ENCODE assay signal across 10 cellular contexts in the genomic region with DNA sequence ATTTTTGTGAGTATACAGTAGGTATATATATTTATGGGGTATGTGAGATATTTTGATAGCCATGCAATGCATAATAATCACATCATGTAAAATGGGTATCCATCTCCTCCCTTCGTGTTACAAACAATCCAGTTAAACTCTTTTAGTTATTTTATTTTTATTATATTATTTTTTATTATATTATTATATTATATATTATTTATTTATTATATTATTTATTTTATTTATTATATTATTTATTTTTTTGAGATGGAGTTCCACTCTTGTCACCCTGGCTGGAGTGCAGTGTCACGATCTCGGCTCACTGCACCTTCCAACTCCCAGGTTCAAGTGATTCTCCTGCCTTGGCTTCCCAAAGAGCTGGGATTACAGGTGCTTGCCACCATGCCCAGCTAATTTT.
"Had no signal": no experiment of that assay in that cellular context is flagged by ENCODE, and none has a peak within 500 bp of the region (broad histone marks: within the 10 kb centered on the region; RNA-seq: fewer than 3 reads in every experiment).

No MANE protein-coding gene starts in this region.

- FAIRE-seq: H1 had no signal

- H3K4me3 ChIP-seq: GM23248, GM23338, HAP-1 had no signal

- H3K4me1 ChIP-seq: HAP-1 had no signal

- H3K9me3 ChIP-seq: HAP-1 had no signal

- H3K27ac ChIP-seq: GM23248 had no signal

- H3K4me3 Mint-ChIP-seq: GM23338, H9, HFFc6 had no signal

- H3K27ac Mint-ChIP-seq: GM23338, H9, HFFc6 had no signal

- DNase-seq: GM23248, GOT3, H7, H9, HCEC 1CT, HFFc6 had no signal

- H3K9me3 Mint-ChIP-seq: HFFc6 had no signal

- H3K9ac ChIP-seq: GM23248 had no signal

- ATAC-seq: GM23338, HCT116 had no signal

- H3K36me3 ChIP-seq: HAP-1 had no signal

- H3K4me1 Mint-ChIP-seq: GM23338, H9 had no signal
